In genomic region chr20:44053046-44053445, GRCh38 we compare ENCODE assay signal across 24 cellular contexts.
DNase-seq lines count a peak whose midpoint lies in the region; ATAC-seq, FAIRE-seq and TF ChIP-seq lines count a peak whose summit lies in the region.
"Had no signal": no experiment of that assay in that cellular context is flagged by ENCODE, and none has a peak within 500 bp of the region (broad histone marks: within the 10 kb centered on the region; RNA-seq: fewer than 3 reads in every experiment).

No MANE protein-coding gene starts in this region.

- ATAC-seq in activated CD8-positive, alpha-beta memory T cell treated with anti-CD3 and anti-CD28 coated beads, Interleukin-2, amount 10 ng/mL, durations not matched to agents 7 days and 5 days = no peak
- ATAC-seq in left lobe of liver = no peak

- peaks cover 3% of the 10 kb centered on the region for H3K9me3 Mint-ChIP-seq in activated CD8-positive, alpha-beta memory T cell treated with anti-CD3 and anti-CD28 coated beads, Interleukin-2, amount 10 ng/mL, durations not matched to agents 7 days and 5 days (ENCODE audit: low read depth)
- H3K9me3 Mint-ChIP-seq in type B pancreatic cell = no peaks in the 10 kb centered on the region
- no peaks in the 10 kb centered on the region for H3K9me3 Mint-ChIP-seq in endothelial cell (ENCODE audit: unreplicated experiment)
- H3K9me3 Mint-ChIP-seq: HFFc6 had no signal

- H3K36me3 Mint-ChIP-seq in activated CD8-positive, alpha-beta memory T cell treated with anti-CD3 and anti-CD28 coated beads, Interleukin-2, amount 10 ng/mL, durations not matched to agents 7 days and 5 days = peaks cover 2% of the 10 kb centered on the region
- no peaks in the 10 kb centered on the region for H3K36me3 Mint-ChIP-seq in type B pancreatic cell
- no peaks in the 10 kb centered on the region for H3K36me3 Mint-ChIP-seq in endothelial cell (ENCODE audit: low read depth, unreplicated experiment)
- H3K36me3 Mint-ChIP-seq: IgD-negative memory B cell had no signal

- H3K27me3 Mint-ChIP-seq in activated CD8-positive, alpha-beta memory T cell treated with anti-CD3 and anti-CD28 coated beads, Interleukin-2, amount 10 ng/mL, durations not matched to agents 7 days and 5 days = peaks cover 54% of the 10 kb centered on the region
- peaks cover 3% of the 10 kb centered on the region for H3K27me3 Mint-ChIP-seq in type B pancreatic cell
- peaks cover 2% of the 10 kb centered on the region for H3K27me3 Mint-ChIP-seq in endothelial cell (ENCODE audit: unreplicated experiment)

- H3K4me1 Mint-ChIP-seq in activated CD8-positive, alpha-beta memory T cell treated with anti-CD3 and anti-CD28 coated beads, Interleukin-2, amount 10 ng/mL, durations not matched to agents 7 days and 5 days = no peaks in the 10 kb centered on the region
- H3K4me1 Mint-ChIP-seq in type B pancreatic cell (ENCODE audit: unreplicated experiment) (no peaks in the 10 kb centered on the region), endothelial cell (ENCODE audit: unreplicated experiment) (no peaks in the 10 kb centered on the region)
- H3K4me1 Mint-ChIP-seq: IgD-negative memory B cell had no signal

- peak; percentile 59 for FAIRE-seq in HTR-8/SVneo (lab: Jason Lieb, UNC)
- FAIRE-seq: GM12891 had no signal

- CTCF ChIA-PET in activated CD8-positive, alpha-beta memory T cell treated with anti-CD3 and anti-CD28 coated beads, Interleukin-2, amount 10 ng/mL, durations not matched to agents 7 days and 5 days (lab: Charles Lee) = no interaction called here

- H3K4me3 Mint-ChIP-seq in activated CD8-positive, alpha-beta memory T cell treated with anti-CD3 and anti-CD28 coated beads, Interleukin-2, amount 10 ng/mL, durations not matched to agents 7 days and 5 days = no peak overlapping the region
- H3K4me3 Mint-ChIP-seq in type B pancreatic cell (no peak overlapping the region), endothelial cell (ENCODE audit: unreplicated experiment) (no peak overlapping the region)
- H3K4me3 Mint-ChIP-seq: HFFc6, IgD-negative memory B cell had no signal

- DNase-seq in activated CD8-positive, alpha-beta memory T cell treated with anti-CD3 and anti-CD28 coated beads, Interleukin-2, amount 10 ng/mL, durations not matched to agents 7 days and 5 days = peak; percentile 28
- DNase-seq in activated CD8-positive, alpha-beta memory T cell treated with anti-CD3 and anti-CD28 coated beads for 24 hours = no peak
- DNase-seq in HTR-8/SVneo (ENCODE audit: insufficient read length, low spot score) = no peak
- DNase-seq in left lobe of liver (ENCODE audit: low spot score) = peak; percentile 28
- peak; percentile 50 for DNase-seq in type B pancreatic cell (ENCODE audit: extremely low spot score, unreplicated experiment)
- DNase-seq in endothelial cell (ENCODE audit: low spot score) = no peak
- no peak for DNase-seq in SW 1271 (lab: John Stamatoyannopoulos, UW)
- DNase-seq: Calu3, DMS79 treated with DMSO at 0.1 percent for 48 hours, GF-D8, GOT3, HFFc6, NCI-H1092, NCI-H1436, NCI-H187, NCI-H2081 treated with DMSO at 0.1 percent for 48 hours, NCI-H2171, NCI-H226, NCI-H510A, NCI-H69, RPMI8226, SHP77 had no signal

- no peak overlapping the region for H3K27ac Mint-ChIP-seq in activated CD8-positive, alpha-beta memory T cell treated with anti-CD3 and anti-CD28 coated beads, Interleukin-2, amount 10 ng/mL, durations not matched to agents 7 days and 5 days
- no peak overlapping the region for H3K27ac Mint-ChIP-seq in type B pancreatic cell
- H3K27ac Mint-ChIP-seq in endothelial cell (ENCODE audit: unreplicated experiment) = no peak overlapping the region
- H3K27ac Mint-ChIP-seq: HFFc6 had no signal

- TF ChIP-seq CTCF in type B pancreatic cell (conservative IDR thresholded peaks at IDR 0.05) = no peak
- TF ChIP-seq CTCF in endothelial cell (IDR thresholded peaks at IDR 0.05; ENCODE audit: unreplicated experiment) = no peak

Comparison
In these comparisons a context has a peak if more than half of its experiments do, and no peak if none do; other contexts are left out.
1. DNase-seq: peak in activated CD8-positive, alpha-beta memory T cell treated with anti-CD3 and anti-CD28 coated beads, Interleukin-2, amount 10 ng/mL, durations not matched to agents 7 days and 5 days (single experiment), left lobe of liver (single experiment) and type B pancreatic cell (single experiment); none in activated CD8-positive, alpha-beta memory T cell treated with anti-CD3 and anti-CD28 coated beads for 24 hours (single experiment), HTR-8/SVneo (single experiment), endothelial cell (single experiment) and SW 1271 (0 of 2).